ENCODE assay signal across 35 cellular contexts in the genomic region with DNA sequence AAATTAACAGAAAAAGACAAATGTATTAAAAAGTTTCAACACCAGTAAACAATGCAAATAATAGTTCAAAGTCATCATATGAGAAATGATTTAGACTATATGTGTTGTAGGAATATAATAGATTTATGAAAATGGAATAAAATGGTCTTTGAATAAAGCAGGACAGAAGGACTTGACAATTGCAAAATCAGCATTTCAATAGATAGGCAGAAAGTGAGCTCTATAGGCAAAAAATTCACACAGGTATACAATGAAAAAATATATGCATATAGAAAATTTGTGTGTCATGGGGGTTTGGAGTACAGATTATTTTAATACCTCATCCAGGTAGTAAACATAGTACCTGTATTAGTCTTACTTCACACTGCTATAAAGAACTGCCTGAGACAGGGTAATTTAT.
"Had no signal": no experiment of that assay in that cellular context is flagged by ENCODE, and none has a peak within 500 bp of the region (broad histone marks: within the 10 kb centered on the region; RNA-seq: fewer than 3 reads in every experiment).

No MANE protein-coding gene starts in this region.

- H3K36me3 ChIP-seq: MG63 had no signal

- H3K27me3 ChIP-seq: MG63 had no signal

- H3K9ac ChIP-seq: KMS-11 had no signal

- H3K9me3 ChIP-seq: MG63 had no signal

- DNase-seq: Karpas-422, Kasumi-1, MG63, MM.1S, MV-4-11, NCI-H1048, NCI-H1092, NCI-H1092 treated with DMSO at 0.1 percent for 48 hours, NCI-H1105, NCI-H1105 treated with DMSO at 0.1 percent for 48 hours, NCI-H1417, NCI-H1417 treated with DMSO at 0.1 percent for 48 hours, NCI-H1436, NCI-H1436 treated with DMSO at 0.1 percent for 48 hours, NCI-H146, NCI-H1694, NCI-H1694 treated with DMSO at 0.1 percent for 48 hours, NCI-H187, NCI-H187 treated with DMSO at 0.1 percent for 48 hours, NCI-H1930, NCI-H2029, NCI-H2029 treated with DMSO at 0.1 percent for 48 hours, NCI-H2081, NCI-H2081 treated with DMSO at 0.1 percent for 48 hours, NCI-H2107, NCI-H2171, NCI-H2171 treated with DMSO at 0.1 percent for 48 hours, NCI-H2227 treated with DMSO at 0.1 percent for 48 hours, NCI-H226, NCI-H345, NCI-H446, NCI-H446 treated with DMSO at 0.1 percent for 48 hours, NCI-H510A, NCI-H510A treated with DMSO at 0.1 percent for 48 hours had no signal

- H3K27ac ChIP-seq: KMS-11 had no signal

- H3K4me3 ChIP-seq: MG63 had no signal

- H3K4me2 ChIP-seq: KMS-11 had no signal
